15 cellular contexts compared by ENCODE assay signal in the genomic region with DNA sequence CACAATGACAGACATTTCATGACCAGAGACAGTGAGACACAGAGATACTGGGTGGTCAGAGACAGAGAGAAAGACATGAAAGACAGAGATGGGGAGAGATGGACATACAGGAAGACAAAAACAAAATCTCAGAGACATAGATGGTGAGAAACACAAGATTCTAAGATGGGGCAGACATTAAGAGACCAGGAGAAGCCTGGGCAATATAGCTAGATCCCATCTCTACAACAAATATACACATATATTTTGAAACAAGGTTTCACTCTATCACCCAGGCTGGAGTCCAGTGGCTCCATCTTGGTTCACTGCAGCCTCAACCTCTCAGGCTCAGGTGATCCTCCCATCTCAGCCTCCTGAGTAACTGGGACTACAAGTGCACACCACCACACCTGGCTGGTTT. TPM values are rescaled to one million over a fixed set of nuclear protein-coding genes. Genes with fewer than 3 reads are reported as not detected.
DNase-seq lines count a peak whose midpoint lies in the region; ATAC-seq and TF ChIP-seq lines count a peak whose summit lies in the region.
"Had no signal": no experiment of that assay in that cellular context is flagged by ENCODE, and none has a peak within 500 bp of the region (broad histone marks: within the 10 kb centered on the region; RNA-seq: fewer than 3 reads in every experiment).

No MANE protein-coding gene starts in this region.

- peak overlapping the region; percentile 100 for H3K27ac Mint-ChIP-seq in CD8-positive, alpha-beta T cell
- peak overlapping the region; percentile 99 for H3K27ac Mint-ChIP-seq in activated T-helper 17 cell treated with anti-CD3 and anti-CD28 coated beads, Interleukin-2, amount 50 U/mL, for 72 hours
- peak overlapping the region; percentile 96 to 100 for H3K27ac Mint-ChIP-seq in natural killer cell treated with Interleukin-12 subunit alpha and Interleukin-12 subunit beta and Interleukin-15 and Interleukin-18, amount 100 ng/mL, for 72 hours

- no peak overlapping the region for H4K12ac ChIP-seq in trophoblast cell (ENCODE audit: low read depth, low read length)

- H3K36me3 ChIP-seq in CD8-positive, alpha-beta T cell (ENCODE audit: insufficient read depth, low read length), result no peaks in the 10 kb centered on the region
- H3K36me3 ChIP-seq in HEK293 (ENCODE audit: control insufficient read depth in 2 of 2, insufficient read depth in 1 of 2, low read length in 2 of 2) (peaks cover 0 to 8% of the 10 kb centered on the region in 2 experiments; a peak in 1 of 3 replicates), trophoblast cell (ENCODE audit: control insufficient read depth in 1 of 2, insufficient read depth in 2 of 2, low read length in 2 of 2) (peaks cover 0 to 3% of the 10 kb centered on the region in 2 experiments), BE2C (no peaks in the 10 kb centered on the region)

- H3K4me3 ChIP-seq in CD8-positive, alpha-beta T cell (ENCODE audit: low read depth, low read length), result no peak overlapping the region
- H3K4me3 ChIP-seq in HEK293 (ENCODE audit: low read depth, low read length) (no peak overlapping the region), trophoblast cell (ENCODE audit: low read depth, low read length) (no peak overlapping the region), BE2C (ENCODE audit: low read depth, low read length) (no peak overlapping the region)

- no peak overlapping the region for H3K23ac ChIP-seq in trophoblast cell (ENCODE audit: low read length)

- H3K4me3 Mint-ChIP-seq in CD8-positive, alpha-beta T cell, result peak overlapping the region; percentile 88
- peak overlapping the region; percentile 85 for H3K4me3 Mint-ChIP-seq in activated T-helper 17 cell treated with anti-CD3 and anti-CD28 coated beads, Interleukin-2, amount 50 U/mL, for 72 hours
- H3K4me3 Mint-ChIP-seq in natural killer cell treated with Interleukin-12 subunit alpha and Interleukin-12 subunit beta and Interleukin-15 and Interleukin-18, amount 100 ng/mL, for 72 hours, result peak overlapping the region; percentile 99

- no peak overlapping the region for H4K91ac ChIP-seq in trophoblast cell (ENCODE audit: low read depth, low read length)

- H3K27ac ChIP-seq in CD8-positive, alpha-beta T cell (ENCODE audit: low read depth, low read length), result peak overlapping the region; percentile 8
- H3K27ac ChIP-seq in HEK293 (ENCODE audit: extremely low read depth, low read depth, low read length) (no peak overlapping the region), trophoblast cell (ENCODE audit: low read depth, low read length) (no peak overlapping the region)

- ATAC-seq in CD8-positive, alpha-beta T cell, result no peak
- no peak for ATAC-seq in activated T-helper 17 cell treated with anti-CD3 and anti-CD28 coated beads, Interleukin-2, amount 50 U/mL, for 72 hours (replicated peaks)
- ATAC-seq in natural killer cell treated with Interleukin-12 subunit alpha and Interleukin-12 subunit beta and Interleukin-15 and Interleukin-18, amount 100 ng/mL, for 72 hours, result no peak

- intact Hi-C loops in CD8-positive, alpha-beta T cell (cut with DNase I, micrococcal nuclease), result no loop called here

- peaks cover 18% of the 10 kb centered on the region for H3K79me1 ChIP-seq in trophoblast cell (ENCODE audit: low read length)

- H3K4me2 ChIP-seq in trophoblast cell (ENCODE audit: low read length), result no peak overlapping the region

- DNase-seq in CD8-positive, alpha-beta T cell, result no peak
- no peak for DNase-seq in natural killer cell treated with Interleukin-12 subunit alpha and Interleukin-12 subunit beta and Interleukin-15 and Interleukin-18, amount 100 ng/mL, for 72 hours (ENCODE audit: low spot score)
- DNase-seq in stimulated activated CD4-positive, alpha-beta T cell treated with anti-CD3 and anti-CD28 coated beads, Interleukin-2, amount 100 ng/mL, for 24 hours, result no peak
- no peak for DNase-seq in trophoblast cell
- no peak for DNase-seq in BE2C
- DNase-seq: COR-L47, NCI-H1092 treated with DMSO at 0.1 percent for 48 hours had no signal

- H3K9me3 ChIP-seq in CD8-positive, alpha-beta T cell (ENCODE audit: low read length), result no peaks in the 10 kb centered on the region
- no peaks in the 10 kb centered on the region for H3K9me3 ChIP-seq in HEK293 (ENCODE audit: control insufficient read depth, insufficient read depth, low read depth, low read length)
- no peaks in the 10 kb centered on the region for H3K9me3 ChIP-seq in trophoblast cell (ENCODE audit: insufficient read depth, low read depth, low read length)
- H3K9me3 ChIP-seq in BE2C, result no peaks in the 10 kb centered on the region

- peaks cover 66% of the 10 kb centered on the region for H3K4me1 Mint-ChIP-seq in CD8-positive, alpha-beta T cell (ENCODE audit: low read depth)
- peaks cover 19% of the 10 kb centered on the region for H3K4me1 Mint-ChIP-seq in activated T-helper 17 cell treated with anti-CD3 and anti-CD28 coated beads, Interleukin-2, amount 50 U/mL, for 72 hours
- H3K4me1 Mint-ChIP-seq in natural killer cell treated with Interleukin-12 subunit alpha and Interleukin-12 subunit beta and Interleukin-15 and Interleukin-18, amount 100 ng/mL, for 72 hours (ENCODE audit: low read depth in 2 of 2), result peaks cover 36 to 45% of the 10 kb centered on the region in 2 donors

- no peaks in the 10 kb centered on the region for H3K27me3 Mint-ChIP-seq in CD8-positive, alpha-beta T cell (ENCODE audit: low read depth)
- H3K27me3 Mint-ChIP-seq in activated T-helper 17 cell treated with anti-CD3 and anti-CD28 coated beads, Interleukin-2, amount 50 U/mL, for 72 hours, result no peaks in the 10 kb centered on the region
- H3K27me3 Mint-ChIP-seq in natural killer cell treated with Interleukin-12 subunit alpha and Interleukin-12 subunit beta and Interleukin-15 and Interleukin-18, amount 100 ng/mL, for 72 hours, result no peaks in the 10 kb centered on the region

- H2AFZ ChIP-seq in trophoblast cell (ENCODE audit: insufficient read depth, low read length, poor library complexity), result no peak overlapping the region

- H3K4ac ChIP-seq in trophoblast cell (ENCODE audit: low read depth, low read length), result no peak overlapping the region

- H3K9me3 Mint-ChIP-seq in CD8-positive, alpha-beta T cell, result no peaks in the 10 kb centered on the region
- H3K9me3 Mint-ChIP-seq in activated T-helper 17 cell treated with anti-CD3 and anti-CD28 coated beads, Interleukin-2, amount 50 U/mL, for 72 hours, result no peaks in the 10 kb centered on the region
- no peaks in the 10 kb centered on the region for H3K9me3 Mint-ChIP-seq in natural killer cell treated with Interleukin-12 subunit alpha and Interleukin-12 subunit beta and Interleukin-15 and Interleukin-18, amount 100 ng/mL, for 72 hours

- H4K8ac ChIP-seq in trophoblast cell (ENCODE audit: low read depth, low read length), result no peak overlapping the region

- peaks cover 12% of the 10 kb centered on the region for H3K79me2 ChIP-seq in trophoblast cell (ENCODE audit: control insufficient read depth, insufficient read depth, low read length, poor library complexity)

- no peak overlapping the region for H3K18ac ChIP-seq in trophoblast cell (ENCODE audit: low read length)

- no peak overlapping the region for H2BK12ac ChIP-seq in trophoblast cell (ENCODE audit: low read length)

- peaks cover 23% of the 10 kb centered on the region for H3K36me3 Mint-ChIP-seq in CD8-positive, alpha-beta T cell
- peaks cover 50% of the 10 kb centered on the region for H3K36me3 Mint-ChIP-seq in activated T-helper 17 cell treated with anti-CD3 and anti-CD28 coated beads, Interleukin-2, amount 50 U/mL, for 72 hours (ENCODE audit: low read depth)
- H3K36me3 Mint-ChIP-seq in natural killer cell treated with Interleukin-12 subunit alpha and Interleukin-12 subunit beta and Interleukin-15 and Interleukin-18, amount 100 ng/mL, for 72 hours, result peaks cover 6% of the 10 kb centered on the region

- no peak overlapping the region for H3K14ac ChIP-seq in trophoblast cell (ENCODE audit: low read length)

- H2AK5ac ChIP-seq in trophoblast cell (ENCODE audit: low read length), result no peak overlapping the region

- H2BK5ac ChIP-seq in trophoblast cell (ENCODE audit: low read depth, low read length, poor library complexity), result no peak overlapping the region

- H2BK120ac ChIP-seq in trophoblast cell (ENCODE audit: insufficient read depth, low read length, poor library complexity), result no peak overlapping the region

- no peak for TF ChIP-seq CTCF in CD8-positive, alpha-beta T cell (IDR thresholded peaks at IDR 0.05)
- TF ChIP-seq CTCF in HEK293 (tag by site-specific recombination; IDR thresholded peaks at IDR 0.05), result no peak
- no peak for TF ChIP-seq CTCF in BE2C (IDR thresholded peaks at IDR 0.05; ENCODE audit: low read depth, low read length)

- H3K9ac ChIP-seq in trophoblast cell (ENCODE audit: low read length), result no peak overlapping the region

- POLR2A ChIA-PET in CD8-positive, alpha-beta T cell (lab: Charles Lee), result interaction anchor here (1.3 to 5.9 kb wide), 5 partner anchors 10 to 38 kb away, joined by 5 to 65 read pairs (median 25); a partner anchor contains a TSS
- POLR2A ChIA-PET in HEK293 (lab: Yijun Ruan, JAX), result interaction anchor here (2.6 to 5.0 kb wide), 2 partner anchors 9 to 15 kb away, joined by 12 to 30 read pairs; a partner anchor contains a TSS

- CTCF ChIA-PET in CD8-positive, alpha-beta T cell (lab: Charles Lee), result interaction anchor here (1.1 to 5.8 kb wide), 2 partner anchors 9 to 28 kb away, joined by 4 to 50 read pairs; a partner anchor contains a TSS
- CTCF ChIA-PET in HEK293 (lab: Yijun Ruan, JAX), result interaction anchor here (0.6 to 1.0 kb wide), 3 partner anchors 11 to 338 kb away, joined by 3 to 4 read pairs (median 3); no protein-coding TSS in a partner anchor

- H3K27me3 ChIP-seq in CD8-positive, alpha-beta T cell (ENCODE audit: insufficient read depth, low read length), result no peaks in the 10 kb centered on the region
- H3K27me3 ChIP-seq in trophoblast cell (ENCODE audit: insufficient read depth, low read length), result no peaks in the 10 kb centered on the region
- H3K27me3 ChIP-seq in BE2C, result no peaks in the 10 kb centered on the region

- H3K4me1 ChIP-seq in CD8-positive, alpha-beta T cell (ENCODE audit: insufficient read depth, low read length), result peaks cover 63% of the 10 kb centered on the region
- H3K4me1 ChIP-seq in HEK293 (ENCODE audit: control insufficient read depth, insufficient read depth, low read length), result no peaks in the 10 kb centered on the region
- peaks cover 24 to 29% of the 10 kb centered on the region in 2 experiments for H3K4me1 ChIP-seq in trophoblast cell (ENCODE audit: control insufficient read depth in 1 of 2, insufficient read depth in 2 of 2, low read length in 2 of 2)
- peaks cover 8% of the 10 kb centered on the region; the same call in 1 of the 2 replicates for H3K4me1 ChIP-seq in BE2C

RNA-seq across cellular contexts. Expression of a gene that starts 2.3 kb away (rescaled TPM):
- total RNA-seq in CD8-positive, alpha-beta T cell, result 100 to 1,000 TPM; 147 to 150 TPM
- 100 to 1,000 TPM; 198 to 216 TPM for total RNA-seq in activated T-helper 17 cell treated with anti-CD3 and anti-CD28 coated beads, Interleukin-2, amount 50 U/mL, for 72 hours
- total RNA-seq in natural killer cell treated with Interleukin-12 subunit alpha and Interleukin-12 subunit beta and Interleukin-15 and Interleukin-18, amount 100 ng/mL, for 72 hours, result 100 to 1,000 TPM; 192 to 207 TPM
- polyA plus RNA-seq in trophoblast cell (2013), result 1.3 and 1.5 TPM in 2 replicates
- 2.3 TPM for polyA plus RNA-seq in BE2C (2012; ENCODE audit: insufficient read depth, insufficient read length, low read depth)
- total RNA-seq: NCI-H460 had no signal

RNA-seq across cellular contexts. Expression of a gene that starts 5.5 kb away (rescaled TPM):
- total RNA-seq in CD8-positive, alpha-beta T cell, result 1 to 10 TPM; 3.0 to 3.1 TPM
- 1 to 10 TPM in 1 of 2 donors, not detected in 1; 1.6 TPM for total RNA-seq in activated T-helper 17 cell treated with anti-CD3 and anti-CD28 coated beads, Interleukin-2, amount 50 U/mL, for 72 hours
- total RNA-seq in natural killer cell treated with Interleukin-12 subunit alpha and Interleukin-12 subunit beta and Interleukin-15 and Interleukin-18, amount 100 ng/mL, for 72 hours, result 1 to 10 TPM in 1 of 2 donors, not detected in 1; 8.5 TPM
- 4.0 and 5.0 TPM in 2 replicates for polyA plus RNA-seq in trophoblast cell (2013)
- 2.4 TPM for polyA plus RNA-seq in BE2C (2012; ENCODE audit: insufficient read depth, insufficient read length, low read depth)
- total RNA-seq: bronchial epithelial cell, glomerular endothelial cell, HT1080, kidney epithelial cell, NCI-H460, temporal lobe had no signal

RNA-seq across cellular contexts. Expression of a gene that starts 9.8 kb away (rescaled TPM):
- total RNA-seq in CD8-positive, alpha-beta T cell, result 10 to 100 TPM; 12.3 to 13.8 TPM
- total RNA-seq in activated T-helper 17 cell treated with anti-CD3 and anti-CD28 coated beads, Interleukin-2, amount 50 U/mL, for 72 hours, result 10 to 100 TPM; 49.7 to 64.2 TPM
- total RNA-seq in natural killer cell treated with Interleukin-12 subunit alpha and Interleukin-12 subunit beta and Interleukin-15 and Interleukin-18, amount 100 ng/mL, for 72 hours, result 10 to 100 TPM; 64.0 to 99.1 TPM
- 29.4 and 29.9 TPM in 2 replicates for polyA plus RNA-seq in trophoblast cell (2013)
- 96.8 TPM for polyA plus RNA-seq in BE2C (2012; ENCODE audit: insufficient read depth, insufficient read length, low read depth)

RNA-seq across cellular contexts. Expression of a gene that starts 15.1 kb away (rescaled TPM):
- 1 to 10 TPM; 2.3 to 2.4 TPM for total RNA-seq in CD8-positive, alpha-beta T cell
- total RNA-seq in activated T-helper 17 cell treated with anti-CD3 and anti-CD28 coated beads, Interleukin-2, amount 50 U/mL, for 72 hours, result 10 to 100 TPM; 10.2 to 10.5 TPM
- 10 to 100 TPM; 10.2 to 14.7 TPM for total RNA-seq in natural killer cell treated with Interleukin-12 subunit alpha and Interleukin-12 subunit beta and Interleukin-15 and Interleukin-18, amount 100 ng/mL, for 72 hours
- 11.6 and 12.1 TPM in 2 replicates for polyA plus RNA-seq in trophoblast cell (2013)
- 66.7 TPM for polyA plus RNA-seq in BE2C (2012; ENCODE audit: insufficient read depth, insufficient read length, low read depth)

RNA-seq across cellular contexts. Expression of a gene that starts 25.0 kb away (rescaled TPM):
- total RNA-seq in CD8-positive, alpha-beta T cell, result 10 to 100 TPM; 35.4 to 35.9 TPM
- total RNA-seq in activated T-helper 17 cell treated with anti-CD3 and anti-CD28 coated beads, Interleukin-2, amount 50 U/mL, for 72 hours, result 10 to 100 TPM; 51.0 to 69.9 TPM
- total RNA-seq in natural killer cell treated with Interleukin-12 subunit alpha and Interleukin-12 subunit beta and Interleukin-15 and Interleukin-18, amount 100 ng/mL, for 72 hours, result 10 to 100 TPM; 95.8 to 99.7 TPM
- polyA plus RNA-seq in trophoblast cell (2013), result 35.5 and 38.3 TPM in 2 replicates
- polyA plus RNA-seq in BE2C (2012; ENCODE audit: insufficient read depth, insufficient read length, low read depth), result 143 TPM
